In genomic region chr22:46560696-46561295, GRCh38 we compare ENCODE assay signal across 17 cellular contexts. TPM values are rescaled to one million over a fixed set of nuclear protein-coding genes. Genes with fewer than 3 reads are reported as not detected.
DNase-seq lines count a peak whose midpoint lies in the region; ATAC-seq and TF ChIP-seq lines count a peak whose summit lies in the region.
"Had no signal": no experiment of that assay in that cellular context is flagged by ENCODE, and none has a peak within 500 bp of the region (broad histone marks: within the 10 kb centered on the region; RNA-seq: fewer than 3 reads in every experiment).

No MANE protein-coding gene starts in this region.

- H2AFZ ChIP-seq in neuron (ENCODE audit: low read depth, low read length): peak overlapping the region; percentile 13

- peak overlapping the region; percentile 67 for H3K27ac Mint-ChIP-seq in activated CD4-positive, alpha-beta T cell treated with anti-CD3 and anti-CD28 coated beads, Interleukin-2, amount 10 ng/mL, durations not matched to agents 7 days and 5 days
- H3K27ac Mint-ChIP-seq in WTC11: peak overlapping the region; percentile 19; the same call in 1 of the 2 replicates
- H3K27ac Mint-ChIP-seq in activated CD4-positive, alpha-beta memory T cell treated with anti-CD3 and anti-CD28 coated beads, Interleukin-2, amount 10 ng/mL, durations not matched to agents 7 days and 5 days: no peak overlapping the region

- H3K9me3 ChIP-seq in neuron (ENCODE audit: low read length) (peaks cover 5% of the 10 kb centered on the region), SJCRH30 (replicated peaks) (0 out of 2 replicates have a peak, but pooled peaks cover 6% of the 10 kb centered on the region)
- H3K9me3 ChIP-seq: colonic mucosa, psoas muscle, SK-N-SH, stomach had no signal

- ATAC-seq in WTC11: no peak
- ATAC-seq: naive thymus-derived CD4-positive, alpha-beta T cell; psoas muscle had no signal

- POLR2A ChIA-PET in activated CD4-positive, alpha-beta T cell treated with anti-CD3 and anti-CD28 coated beads, Interleukin-2, amount 10 ng/mL, durations not matched to agents 7 days and 5 days (lab: Charles Lee): no interaction called here
- POLR2A ChIA-PET in WTC11 (lab: Charles Lee): interaction anchor here (0.6 kb wide), 1 partner anchor 157 kb away, joined by 5 read pairs; no protein-coding TSS in a partner anchor
- POLR2A ChIA-PET in activated CD4-positive, alpha-beta memory T cell treated with anti-CD3 and anti-CD28 coated beads, Interleukin-2, amount 10 ng/mL, durations not matched to agents 7 days and 5 days (lab: Charles Lee): no interaction called here

- no peaks in the 10 kb centered on the region for H3K27me3 Mint-ChIP-seq in activated CD4-positive, alpha-beta T cell treated with anti-CD3 and anti-CD28 coated beads, Interleukin-2, amount 10 ng/mL, durations not matched to agents 7 days and 5 days
- no peaks in the 10 kb centered on the region; the same call in 1 of the 2 replicates for H3K27me3 Mint-ChIP-seq in WTC11 (ENCODE audit: low read depth)
- peaks cover 4% of the 10 kb centered on the region for H3K27me3 Mint-ChIP-seq in activated CD4-positive, alpha-beta memory T cell treated with anti-CD3 and anti-CD28 coated beads, Interleukin-2, amount 10 ng/mL, durations not matched to agents 7 days and 5 days

- H3K4me3 ChIP-seq in LNCaP clone FGC (ENCODE audit: low read depth, low read length): peak overlapping the region; percentile 68
- H3K4me3 ChIP-seq in neuron (ENCODE audit: low read length): no peak overlapping the region
- H3K4me3 ChIP-seq in SJCRH30: no peak overlapping the region
- H3K4me3 ChIP-seq: colonic mucosa, psoas muscle, stomach had no signal

- H3K36me3 ChIP-seq in neuron (ENCODE audit: insufficient read depth, low read length) (no peaks in the 10 kb centered on the region), SJCRH30 (no peaks in the 10 kb centered on the region)
- H3K36me3 ChIP-seq: colonic mucosa, stomach had no signal

- H3K4me1 ChIP-seq in neuron (ENCODE audit: insufficient read depth, low read length) (peaks cover 11% of the 10 kb centered on the region), SJCRH30 (peaks cover 17% of the 10 kb centered on the region; the same call in 1 of the 2 replicates)
- H3K4me1 ChIP-seq: psoas muscle had no signal

- H3K4me1 Mint-ChIP-seq in activated CD4-positive, alpha-beta T cell treated with anti-CD3 and anti-CD28 coated beads, Interleukin-2, amount 10 ng/mL, durations not matched to agents 7 days and 5 days: peaks cover 18% of the 10 kb centered on the region
- H3K4me1 Mint-ChIP-seq in WTC11: peaks cover 6% of the 10 kb centered on the region; the same call in 1 of the 2 replicates
- peaks cover 13% of the 10 kb centered on the region for H3K4me1 Mint-ChIP-seq in activated CD4-positive, alpha-beta memory T cell treated with anti-CD3 and anti-CD28 coated beads, Interleukin-2, amount 10 ng/mL, durations not matched to agents 7 days and 5 days

- H3K27ac ChIP-seq in SJCRH30: no peak overlapping the region
- H3K27ac ChIP-seq: colonic mucosa, epithelial cell of prostate, psoas muscle, stomach had no signal

- H3K4me3 Mint-ChIP-seq in activated CD4-positive, alpha-beta T cell treated with anti-CD3 and anti-CD28 coated beads, Interleukin-2, amount 10 ng/mL, durations not matched to agents 7 days and 5 days: no peak overlapping the region
- peak overlapping the region; percentile 55; the same call in 1 of the 2 replicates for H3K4me3 Mint-ChIP-seq in WTC11
- H3K4me3 Mint-ChIP-seq in activated CD4-positive, alpha-beta memory T cell treated with anti-CD3 and anti-CD28 coated beads, Interleukin-2, amount 10 ng/mL, durations not matched to agents 7 days and 5 days: no peak overlapping the region
- H3K4me3 Mint-ChIP-seq: naive thymus-derived CD4-positive, alpha-beta T cell had no signal

- TF ChIP-seq CTCF in LNCaP clone FGC (IDR thresholded peaks at IDR 0.05; ENCODE audit: control insufficient read depth, extremely low read depth, insufficient read depth) (no peak), WTC11 (IDR thresholded peaks at IDR 0.05) (no peak)

- DNase-seq in activated CD4-positive, alpha-beta T cell treated with anti-CD3 and anti-CD28 coated beads, Interleukin-2, amount 10 ng/mL, durations not matched to agents 7 days and 5 days: no peak
- DNase-seq in activated CD4-positive, alpha-beta T cell treated with anti-CD3 and anti-CD28 coated beads for 1 hour: no peak
- DNase-seq in LNCaP clone FGC (ENCODE audit: low read depth) (no peak), WTC11 (ENCODE audit: low spot score) (no peak), SJCRH30 (no peak)
- DNase-seq in stimulated activated CD4-positive, alpha-beta T cell treated with anti-CD3 and anti-CD28 coated beads, Interleukin-4, amount 100 ng/mL, for 4 hours: no peak
- DNase-seq in activated CD4-positive, alpha-beta memory T cell treated with anti-CD3 and anti-CD28 coated beads, Interleukin-2, amount 10 ng/mL, durations not matched to agents 7 days and 5 days: no peak
- DNase-seq: Calu3; colonic mucosa; naive thymus-derived CD4-positive, alpha-beta T cell; NCI-H2029 treated with DMSO at 0.1 percent for 48 hours; stimulated activated CD4-positive, alpha-beta T cell treated with anti-CD3 and anti-CD28 coated beads, Interleukin-12 subunit alpha, Interleukin-12 subunit beta, amount 100 ng/mL, for 4 hours; stomach had no signal

- CTCF ChIA-PET in activated CD4-positive, alpha-beta T cell treated with anti-CD3 and anti-CD28 coated beads, Interleukin-2, amount 10 ng/mL, durations not matched to agents 7 days and 5 days (lab: Charles Lee): interaction anchor here (0.6 to 1.2 kb wide), 3 partner anchors 67 to 243 kb away, joined by 3 to 5 read pairs (median 4); no protein-coding TSS in a partner anchor
- CTCF ChIA-PET in WTC11 (lab: Charles Lee): interaction anchor here (1.2 to 4.1 kb wide), 3 partner anchors 92 to 193 kb away, joined by 3 to 49 read pairs (median 45); no protein-coding TSS in a partner anchor
- CTCF ChIA-PET in activated CD4-positive, alpha-beta memory T cell treated with anti-CD3 and anti-CD28 coated beads, Interleukin-2, amount 10 ng/mL, durations not matched to agents 7 days and 5 days (lab: Charles Lee): no interaction called here

- H3K9me3 Mint-ChIP-seq in activated CD4-positive, alpha-beta T cell treated with anti-CD3 and anti-CD28 coated beads, Interleukin-2, amount 10 ng/mL, durations not matched to agents 7 days and 5 days: peaks cover 5% of the 10 kb centered on the region
- H3K9me3 Mint-ChIP-seq in WTC11: peaks cover 6% of the 10 kb centered on the region
- H3K9me3 Mint-ChIP-seq in activated CD4-positive, alpha-beta memory T cell treated with anti-CD3 and anti-CD28 coated beads, Interleukin-2, amount 10 ng/mL, durations not matched to agents 7 days and 5 days: peaks cover 4% of the 10 kb centered on the region

- no peaks in the 10 kb centered on the region for H3K36me3 Mint-ChIP-seq in activated CD4-positive, alpha-beta T cell treated with anti-CD3 and anti-CD28 coated beads, Interleukin-2, amount 10 ng/mL, durations not matched to agents 7 days and 5 days (ENCODE audit: low read depth)
- H3K36me3 Mint-ChIP-seq in WTC11: no peaks in the 10 kb centered on the region; the same call in 1 of the 2 replicates
- H3K36me3 Mint-ChIP-seq in activated CD4-positive, alpha-beta memory T cell treated with anti-CD3 and anti-CD28 coated beads, Interleukin-2, amount 10 ng/mL, durations not matched to agents 7 days and 5 days (ENCODE audit: low read depth): no peaks in the 10 kb centered on the region
- H3K36me3 Mint-ChIP-seq: naive thymus-derived CD4-positive, alpha-beta T cell had no signal

- H3K27me3 ChIP-seq in neuron (ENCODE audit: insufficient read depth, low read length): peaks cover 3% of the 10 kb centered on the region
- H3K27me3 ChIP-seq in SJCRH30: no peaks in the 10 kb centered on the region; the same call in 1 of the 2 replicates
- H3K27me3 ChIP-seq: colonic mucosa, stomach had no signal

TF ChIP-seq in WTC11, 78 proteins besides CTCF, POLR2A, EP300 and RAD21 (continues in another document):
- no peak for TF ChIP-seq ZMAT4 (CRISPR knock-in tag; IDR thresholded peaks at IDR 0.05)
- no peak for TF ChIP-seq ZNF671 (CRISPR knock-in tag; IDR thresholded peaks at IDR 0.05)

RNA-seq across cellular contexts. Expression of gene CELSR1, which starts 23.4 kb away (rescaled TPM):
- total RNA-seq in activated CD4-positive, alpha-beta T cell treated with anti-CD3 and anti-CD28 coated beads, Interleukin-2, amount 10 ng/mL, durations not matched to agents 7 days and 5 days: under 1 TPM; 0.20 to 0.23 TPM
- 16.8 to 20.8 TPM (median 19.9 TPM) in 3 replicates for total RNA-seq in WTC11 (2021)
- not detected in 2 replicates for total RNA-seq in SJCRH30 (2014; rRNA removed; shearing (Covaris generic))
- under 1 TPM; 0.10 to 0.13 TPM for total RNA-seq in activated CD4-positive, alpha-beta memory T cell treated with anti-CD3 and anti-CD28 coated beads, Interleukin-2, amount 10 ng/mL, durations not matched to agents 7 days and 5 days

RNA-seq across cellular contexts. Expression of gene GRAMD4, which starts 59.4 kb away (rescaled TPM):
- total RNA-seq in activated CD4-positive, alpha-beta T cell treated with anti-CD3 and anti-CD28 coated beads, Interleukin-2, amount 10 ng/mL, durations not matched to agents 7 days and 5 days: 10 to 100 TPM; 40.8 to 43.2 TPM
- 32.8 to 41.0 TPM (median 33.1 TPM) in 3 replicates for total RNA-seq in WTC11 (2021)
- 8.6 and 8.8 TPM in 2 replicates for total RNA-seq in SJCRH30 (2014; rRNA removed; shearing (Covaris generic))
- 10 to 100 TPM; 52.9 to 54.8 TPM for total RNA-seq in activated CD4-positive, alpha-beta memory T cell treated with anti-CD3 and anti-CD28 coated beads, Interleukin-2, amount 10 ng/mL, durations not matched to agents 7 days and 5 days

Comparison
In these comparisons a context has a peak if more than half of its experiments do, and no peak if none do; other contexts are left out.
1. RNA of gene CELSR1, which starts 23.4 kb away (total RNA-seq): 16.8 to 20.8 TPM in WTC11; 0.20 to 0.23 TPM in activated CD4-positive, alpha-beta T cell treated with anti-CD3 and anti-CD28 coated beads, Interleukin-2, amount 10 ng/mL, durations not matched to agents 7 days and 5 days, 0.10 to 0.13 TPM in activated CD4-positive, alpha-beta memory T cell treated with anti-CD3 and anti-CD28 coated beads, Interleukin-2, amount 10 ng/mL, durations not matched to agents 7 days and 5 days and not detected in SJCRH30; every median in the first group is over 10 times any median in the second.